11 cellular contexts compared by ENCODE assay signal in the genomic region with DNA sequence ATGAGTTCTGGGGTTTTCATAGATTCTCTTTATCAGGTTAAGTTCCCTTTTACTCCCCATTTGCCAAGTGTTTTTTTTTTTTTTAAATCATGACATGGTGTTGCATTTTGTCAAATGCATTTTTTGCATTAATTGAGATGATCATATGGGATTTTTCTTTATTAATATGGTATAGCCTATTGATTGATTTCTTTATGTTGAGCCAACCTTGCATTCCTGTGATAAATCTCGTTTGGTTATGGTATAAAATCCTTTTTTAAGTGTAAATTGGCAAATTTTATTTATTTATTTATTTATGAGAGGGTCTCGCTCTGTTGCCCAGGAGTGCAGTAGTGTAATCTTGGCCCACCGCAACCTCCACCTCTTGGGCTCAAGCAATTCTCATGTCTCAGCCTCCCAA.
"Had no signal": no experiment of that assay in that cellular context is flagged by ENCODE, and none has a peak within 500 bp of the region (broad histone marks: within the 10 kb centered on the region; RNA-seq: fewer than 3 reads in every experiment).

No MANE protein-coding gene starts in this region.

- H3K36me3 ChIP-seq: HAP-1 had no signal

- H3K9me3 ChIP-seq: HAP-1 had no signal

- FAIRE-seq: H1, H54 had no signal

- H3K4me1 ChIP-seq: HAP-1 had no signal

- H3K4me3 ChIP-seq: GM23248, GM23338, HAP-1 had no signal

- DNase-seq: GM23248, GOT3, H7, H9, HCEC 1CT, HFFc6 had no signal

- H3K27ac ChIP-seq: GM23248 had no signal

- H3K9ac ChIP-seq: GM23248 had no signal

- H3K4me2 ChIP-seq: GM23338 had no signal

- H2AFZ ChIP-seq: GM23248, GM23338 had no signal

- ATAC-seq: GM23338, HCT116 had no signal
